Comparison of ENCODE assay signal across 19 cellular contexts in the genomic region with DNA sequence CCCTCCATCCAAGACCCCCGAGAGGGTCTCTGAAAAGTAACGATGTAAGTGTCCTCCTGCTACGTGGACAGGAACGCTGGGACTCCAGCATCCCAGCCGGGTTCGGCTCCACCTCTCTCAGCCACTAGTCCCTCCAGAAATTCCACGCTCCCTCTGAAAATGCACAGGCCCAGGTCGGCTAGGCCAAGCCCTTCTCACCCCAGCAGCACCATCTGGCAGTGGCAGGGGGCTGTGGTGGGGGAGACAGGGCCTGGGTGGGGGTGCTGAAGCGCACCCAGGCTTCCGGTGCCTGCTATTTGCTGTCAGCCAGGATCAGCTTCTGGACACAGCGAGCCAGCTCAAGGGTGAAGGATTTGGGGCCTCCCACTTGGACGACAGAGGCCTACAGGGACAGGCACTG.
DNase-seq lines count a peak whose midpoint lies in the region; ATAC-seq and TF ChIP-seq lines count a peak whose summit lies in the region.
"Had no signal": no experiment of that assay in that cellular context is flagged by ENCODE, and none has a peak within 500 bp of the region (broad histone marks: within the 10 kb centered on the region; RNA-seq: fewer than 3 reads in every experiment).

No MANE protein-coding gene starts in this region.

- TF ChIP-seq EP300 in Ishikawa (IDR thresholded peaks at IDR 0.05; ENCODE audit: borderline replicate concordance): no peak

- POLR2A ChIA-PET in naive thymus-derived CD4-positive, alpha-beta T cell (lab: Charles Lee): no interaction called here

- H3K36me3 Mint-ChIP-seq in T-helper 17 cell (ENCODE audit: low read depth): no peaks in the 10 kb centered on the region
- no peaks in the 10 kb centered on the region for H3K36me3 Mint-ChIP-seq in naive thymus-derived CD4-positive, alpha-beta T cell
- H3K36me3 Mint-ChIP-seq: CD4-positive, CD25-positive, alpha-beta regulatory T cell; CD8-positive, alpha-beta T cell had no signal

- CTCF ChIA-PET in naive thymus-derived CD4-positive, alpha-beta T cell (lab: Charles Lee): interaction anchor here (0.6 to 1.0 kb wide), 2 partner anchors 37 to 75 kb away, joined by 3 read pairs; no protein-coding TSS in a partner anchor

- H3K9me3 Mint-ChIP-seq in naive thymus-derived CD4-positive, alpha-beta T cell: no peaks in the 10 kb centered on the region
- H3K9me3 Mint-ChIP-seq: CD4-positive, CD25-positive, alpha-beta regulatory T cell; CD8-positive, alpha-beta T cell; GM23338; H9; HFFc6 had no signal

- no peak overlapping the region for H3K4me3 Mint-ChIP-seq in T-helper 17 cell
- H3K4me3 Mint-ChIP-seq in naive thymus-derived CD4-positive, alpha-beta T cell: peak overlapping the region in 4 of 10 donors; percentile 13 to 54 (median 24)
- H3K4me3 Mint-ChIP-seq: CD8-positive, alpha-beta T cell; GM23338; H9; HFFc6 had no signal

- H3K4me1 ChIP-seq in tibial artery: peaks cover 0 to 65% (median 53%) of the 10 kb centered on the region in 4 donors
- no peaks in the 10 kb centered on the region for H3K4me1 ChIP-seq in foreskin keratinocyte
- peaks cover 9 to 12% of the 10 kb centered on the region in 2 donors for H3K4me1 ChIP-seq in naive thymus-derived CD4-positive, alpha-beta T cell (ENCODE audit: control insufficient read depth in 2 of 2, insufficient read depth in 2 of 2, low read length in 2 of 2)

- TF ChIP-seq CTCF in coronary artery (IDR thresholded peaks at IDR 0.05): no peak
- no peak for TF ChIP-seq CTCF in tibial artery (IDR thresholded peaks at IDR 0.05)
- TF ChIP-seq CTCF in foreskin keratinocyte (conservative IDR thresholded peaks at IDR 0.05): no peak

- H3K9me3 ChIP-seq in T-helper 17 cell (ENCODE audit: control insufficient read depth, low read length, poor library complexity, severe bottlenecking) (no peaks in the 10 kb centered on the region), tibial artery (no peaks in the 10 kb centered on the region)
- H3K9me3 ChIP-seq in naive thymus-derived CD4-positive, alpha-beta T cell (ENCODE audit: control insufficient read depth in 2 of 3, low read length in 3 of 3): no peaks in the 10 kb centered on the region
- H3K9me3 ChIP-seq: Caco-2 had no signal

- peak overlapping the region; percentile 11 for H3K27ac Mint-ChIP-seq in T-helper 17 cell
- peak overlapping the region in 1 of 9 donors; percentile 81 for H3K27ac Mint-ChIP-seq in naive thymus-derived CD4-positive, alpha-beta T cell
- H3K27ac Mint-ChIP-seq: CD8-positive, alpha-beta T cell; GM23338; H9; HFFc6 had no signal

- H3K27me3 ChIP-seq in tibial artery (no peaks in the 10 kb centered on the region), foreskin keratinocyte (peaks cover 20% of the 10 kb centered on the region)
- H3K27me3 ChIP-seq in naive thymus-derived CD4-positive, alpha-beta T cell (ENCODE audit: control insufficient read depth in 2 of 2, insufficient read depth in 2 of 2, low read length in 2 of 2): no peaks in the 10 kb centered on the region

- no peak for TF ChIP-seq RAD21 in Ishikawa (IDR thresholded peaks at IDR 0.05; ENCODE audit: low read depth)

- peaks cover 0 to 15% (median 13%) of the 10 kb centered on the region in 3 donors for H3K36me3 ChIP-seq in tibial artery
- peaks cover 0 to 9% (median 0%) of the 10 kb centered on the region in 3 experiments for H3K36me3 ChIP-seq in naive thymus-derived CD4-positive, alpha-beta T cell (ENCODE audit: control insufficient read depth in 2 of 3, insufficient read depth in 3 of 3, low read length in 3 of 3)

- DNase-seq in T-helper 17 cell (no peak), coronary artery (ENCODE audit: low spot score) (no peak), tibial artery (no peak), foreskin keratinocyte (no peak), NCI-H748 (lab: John Stamatoyannopoulos, UW; ENCODE audit: unreplicated experiment) (no peak)
- DNase-seq in naive thymus-derived CD4-positive, alpha-beta T cell: no peak
- DNase-seq: Caco-2; CD4-positive, CD25-positive, alpha-beta regulatory T cell; CD8-positive, alpha-beta T cell; DMS153; DND-41; GDM1; H9; HFFc6 had no signal

- H3K27ac ChIP-seq in coronary artery: peak overlapping the region in 1 of 2 donors; percentile 93
- peak overlapping the region; percentile 15 to 74 for H3K27ac ChIP-seq in tibial artery
- H3K27ac ChIP-seq in foreskin keratinocyte: no peak overlapping the region
- H3K27ac ChIP-seq in naive thymus-derived CD4-positive, alpha-beta T cell (ENCODE audit: low read depth, low read length): no peak overlapping the region
- H3K27ac ChIP-seq: C4-2B had no signal

- peaks cover 16% of the 10 kb centered on the region for H3K4me1 Mint-ChIP-seq in T-helper 17 cell
- peaks cover 9 to 30% (median 25%) of the 10 kb centered on the region in 7 donors for H3K4me1 Mint-ChIP-seq in naive thymus-derived CD4-positive, alpha-beta T cell

- H3K4me3 ChIP-seq in coronary artery (peak overlapping the region; percentile 86), tibial artery (no peak overlapping the region)
- no peak overlapping the region for H3K4me3 ChIP-seq in naive thymus-derived CD4-positive, alpha-beta T cell (ENCODE audit: low read length)
- H3K4me3 ChIP-seq: GM12878, GM23338 had no signal

- ATAC-seq in T-helper 17 cell: no peak
- ATAC-seq in foreskin keratinocyte: no peak
- no peak for ATAC-seq in naive thymus-derived CD4-positive, alpha-beta T cell
- ATAC-seq: CD8-positive, alpha-beta T cell; GM12878; GM23338; HCT116 had no signal

- intact Hi-C loops in tibial artery (cut with DNase I; ENCODE audit: low total_unique reads): no loop called here
- intact Hi-C loops in naive thymus-derived CD4-positive, alpha-beta T cell (cut with micrococcal nuclease): no loop called here

- no peaks in the 10 kb centered on the region for H3K27me3 Mint-ChIP-seq in T-helper 17 cell
- no peaks in the 10 kb centered on the region for H3K27me3 Mint-ChIP-seq in naive thymus-derived CD4-positive, alpha-beta T cell
- H3K27me3 Mint-ChIP-seq: CD4-positive, CD25-positive, alpha-beta regulatory T cell had no signal

TF ChIP-seq in Ishikawa, 13 proteins besides CTCF, POLR2A, EP300 and RAD21:
- TF ChIP-seq, protein P1, sequence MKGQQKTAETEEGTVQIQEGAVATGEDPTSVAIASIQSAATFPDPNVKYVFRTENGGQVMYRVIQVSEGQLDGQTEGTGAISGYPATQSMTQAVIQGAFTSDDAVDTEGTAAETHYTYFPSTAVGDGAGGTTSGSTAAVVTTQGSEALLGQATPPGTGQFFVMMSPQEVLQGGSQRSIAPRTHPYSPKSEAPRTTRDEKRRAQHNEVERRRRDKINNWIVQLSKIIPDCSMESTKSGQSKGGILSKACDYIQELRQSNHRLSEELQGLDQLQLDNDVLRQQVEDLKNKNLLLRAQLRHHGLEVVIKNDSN (IDR thresholded peaks at IDR 0.05): no peak
- TF ChIP-seq TCF12 (IDR thresholded peaks at IDR 0.05; ENCODE audit: low read depth): peak; percentile 46; the same call in 1 of the 2 replicates
- peak; percentile 19 for TF ChIP-seq ZBTB7A (IDR thresholded peaks at IDR 0.05; ENCODE audit: low read depth)

Comparison
In these comparisons a context has a peak if more than half of its experiments do, and no peak if none do; other contexts are left out.
1. H3K27ac ChIP-seq: peak in tibial artery (2 of 2); none in foreskin keratinocyte (single experiment) and naive thymus-derived CD4-positive, alpha-beta T cell (single experiment).